8 cellular contexts compared by ENCODE assay signal in the genomic region with DNA sequence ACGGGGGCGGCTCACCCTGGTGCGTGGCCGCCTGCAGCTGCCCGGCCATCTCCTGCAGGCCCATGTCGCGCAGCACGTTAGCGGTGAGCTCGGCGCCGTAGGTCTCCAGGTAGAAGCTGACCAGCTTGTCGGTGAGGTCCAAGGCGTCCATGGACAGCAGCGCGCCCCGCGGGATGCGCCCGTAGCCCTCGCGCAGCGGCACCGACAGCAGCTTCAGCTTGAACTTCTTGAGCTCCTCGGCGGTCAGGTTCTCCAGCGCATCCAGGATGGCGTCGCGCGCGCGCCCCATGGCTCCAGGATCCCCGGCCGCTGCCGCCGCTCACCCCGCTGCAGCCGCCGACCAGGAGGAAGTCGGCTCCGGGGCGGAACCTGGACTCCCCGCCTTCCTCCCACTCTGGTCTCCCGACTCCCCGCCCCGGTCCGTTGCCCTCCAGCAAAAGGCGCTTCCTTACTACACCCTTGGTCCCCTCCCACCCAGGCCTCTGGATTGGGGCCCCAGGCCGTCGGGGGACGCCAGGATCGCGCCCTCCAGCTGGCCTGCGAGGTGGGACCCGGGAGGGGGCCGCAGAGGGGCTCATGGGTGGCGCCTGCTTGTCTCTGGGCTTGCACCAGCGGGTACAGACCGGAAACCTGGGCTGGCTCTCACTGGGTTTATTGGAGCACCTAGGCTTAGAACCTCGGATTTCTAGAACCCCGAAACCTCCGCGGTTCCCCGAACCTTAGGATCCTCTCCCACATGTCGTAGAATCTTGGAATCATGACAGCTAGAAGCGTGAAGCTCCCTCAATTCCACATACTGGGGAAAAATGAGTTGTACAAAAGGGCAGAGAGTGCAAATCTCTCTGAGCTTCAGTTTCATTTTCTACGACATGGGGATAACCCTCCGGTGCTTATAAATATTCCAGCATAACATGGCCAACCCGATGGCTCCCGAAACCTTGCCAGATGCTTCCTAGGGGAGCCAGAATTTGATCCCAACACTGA. TPM values are rescaled to one million over a fixed set of nuclear protein-coding genes. Genes with fewer than 3 reads are reported as not detected.
DNase-seq lines count a peak whose midpoint lies in the region; ATAC-seq and TF ChIP-seq lines count a peak whose summit lies in the region.

A gene (minus strand): TSS at position 359 of the 984 bp plus-strand sequence. CDS start 70 bp downstream, at position 289.

- peak within 1 kb of the TSS; percentile 48 for H3K4me3 ChIP-seq in SU-DHL-6 (ENCODE audit: insufficient read depth, low read length, poor library complexity, severe bottlenecking)
- H3K4me3 ChIP-seq in endodermal cell (ENCODE audit: low read length) = peak within 1 kb of the TSS; percentile 49
- peak within 1 kb of the TSS; percentile 66 to 97 (median 88) for H3K4me3 ChIP-seq in upper lobe of left lung

- H4K20me1 ChIP-seq in SU-DHL-6 (ENCODE audit: low read depth, low read length) = no peaks in the 10 kb centered on the region

- no peaks in the 10 kb centered on the region for H3K9me3 Mint-ChIP-seq in endodermal cell

- H3K4me2 ChIP-seq in SU-DHL-6 (ENCODE audit: low read depth, low read length, poor library complexity, severe bottlenecking) = peak within 1 kb of the TSS; percentile 61

- H3K4me1 ChIP-seq in endodermal cell (ENCODE audit: control insufficient read depth, insufficient read depth, low read length) (no peaks in the 10 kb centered on the region), upper lobe of left lung (peaks cover 10 to 32% (median 18%) of the 10 kb centered on the region in 4 donors)

- H3K36me3 ChIP-seq in SU-DHL-6 (ENCODE audit: low read length) (no peaks in the 10 kb centered on the region), endodermal cell (ENCODE audit: control insufficient read depth, insufficient read depth, low read length) (peaks cover 20% of the 10 kb centered on the region), upper lobe of left lung (peaks cover 0 to 7% (median 0%) of the 10 kb centered on the region in 4 donors)

- 32 to 33% methylated on average over 42 to 71 of the region's 71 CpGs for WGBS in endodermal cell (ENCODE audit: insufficient coverage in 1 of 2, insufficient read length in 1 of 2), 2 experiments
- WGBS in upper lobe of left lung, 2 donors = 6 to 11% methylated on average over 22 to 46 of the region's 71 CpGs

- no peak for TF ChIP-seq CTCF in SU-DHL-6 (IDR thresholded peaks at IDR 0.05; ENCODE audit: insufficient read depth, low read length, poor library complexity, severe bottlenecking)
- no peak for TF ChIP-seq CTCF in endodermal cell (conservative IDR thresholded peaks at IDR 0.05)
- no peak for TF ChIP-seq CTCF in upper lobe of left lung (IDR thresholded peaks at IDR 0.05)

- TF ChIP-seq EP300 in upper lobe of left lung (IDR thresholded peaks at IDR 0.05) = no peak

- ATAC-seq in HG03045 (IDR thresholded peaks at IDR 0.05; ENCODE audit: unreplicated experiment) (peak; percentile 36), upper lobe of left lung (ENCODE audit: low FRiP score in 2 of 2) (peak; percentile 79 to 88), HG03457 (IDR thresholded peaks at IDR 0.05; ENCODE audit: unreplicated experiment) (no peak)

- peak in 1 of 4 donors; percentile 63 for TF ChIP-seq POLR2A in upper lobe of left lung (IDR thresholded peaks at IDR 0.05)

- peak within 1 kb of the TSS; percentile 68 for H3K27ac Mint-ChIP-seq in endodermal cell

- no peak within 1 kb of the TSS for H3K27ac ChIP-seq in SU-DHL-6 (ENCODE audit: low read depth, low read length)
- no peak within 1 kb of the TSS for H3K27ac ChIP-seq in endodermal cell (ENCODE audit: low read depth, low read length)
- H3K27ac ChIP-seq in upper lobe of left lung = peak within 1 kb of the TSS; percentile 73 to 90 (median 88)

- no peaks in the 10 kb centered on the region for H3K9me2 ChIP-seq in SU-DHL-6 (replicated peaks; ENCODE audit: insufficient read depth, low read length)

- peak; percentile 51 for DNase-seq in activated CD4-positive, alpha-beta T cell treated with anti-CD3 and anti-CD28 coated beads for 48 hours
- no peak for DNase-seq in activated CD4-positive, alpha-beta T cell treated with anti-CD3 and anti-CD28 coated beads for 4 hours
- peak; percentile 83 for DNase-seq in endodermal cell
- DNase-seq in mesenteric fat pad (ENCODE audit: low spot score) = peak; percentile 92
- DNase-seq in upper lobe of left lung = peak; percentile 81 to 93

- no peaks in the 10 kb centered on the region for H3K79me2 ChIP-seq in SU-DHL-6 (ENCODE audit: insufficient read depth, low read length)

- H3K27me3 ChIP-seq in SU-DHL-6 (ENCODE audit: low read length) (no peaks in the 10 kb centered on the region), endodermal cell (ENCODE audit: control insufficient read depth, insufficient read depth, low read length, poor library complexity, severe bottlenecking) (peaks cover 26% of the 10 kb centered on the region), upper lobe of left lung (no peaks in the 10 kb centered on the region)

- peak within 1 kb of the TSS; percentile 45 for H2AFZ ChIP-seq in SU-DHL-6 (ENCODE audit: low read depth, low read length, severe bottlenecking)

- peaks cover 36% of the 10 kb centered on the region for H3K27me3 Mint-ChIP-seq in endodermal cell (ENCODE audit: insufficient read depth)

- H3K4me1 Mint-ChIP-seq in endodermal cell = peaks cover 8% of the 10 kb centered on the region

- peak within 1 kb of the TSS; percentile 78 for H3K4me3 Mint-ChIP-seq in endodermal cell

- H3K36me3 Mint-ChIP-seq in endodermal cell (ENCODE audit: low read depth) = peaks cover 10% of the 10 kb centered on the region

- H3K9ac ChIP-seq in SU-DHL-6 (ENCODE audit: low read length) (peak within 1 kb of the TSS; percentile 53), endodermal cell (ENCODE audit: extremely low read depth, low read length, poor library complexity, severe bottlenecking) (no peak within 1 kb of the TSS)

- no peaks in the 10 kb centered on the region for H3K9me3 ChIP-seq in SU-DHL-6 (ENCODE audit: insufficient read depth, low read length)
- H3K9me3 ChIP-seq in endodermal cell (ENCODE audit: control insufficient read depth, low read length) = no peaks in the 10 kb centered on the region
- H3K9me3 ChIP-seq in upper lobe of left lung = no peaks in the 10 kb centered on the region

- peaks cover 32% of the 10 kb centered on the region for H3F3A ChIP-seq in SU-DHL-6 (ENCODE audit: insufficient read depth)

RNA-seq across cellular contexts. Expression of the gene that starts here (rescaled TPM):
- total RNA-seq in endodermal cell (10 to 100 TPM; 26.3 to 29.8 TPM), mesenteric fat pad (22.4 TPM), upper lobe of left lung (100 to 1,000 TPM in 1 of 6 donors, 10 to 100 TPM in 5; 44.0 to 103 (median 83.7) TPM)
- polyA plus RNA-seq in endodermal cell (2013, experiment 1 of 2) = 1.1 TPM
- 0.99 TPM for polyA plus RNA-seq in endodermal cell (2013, experiment 2 of 2)

Comparison
In these comparisons a context has a peak if more than half of its experiments do, and no peak if none do; other contexts are left out.
1. DNase-seq: peak in activated CD4-positive, alpha-beta T cell treated with anti-CD3 and anti-CD28 coated beads for 48 hours (single experiment), endodermal cell (single experiment), mesenteric fat pad (single experiment) and upper lobe of left lung (2 of 2); none in activated CD4-positive, alpha-beta T cell treated with anti-CD3 and anti-CD28 coated beads for 4 hours (0 of 2).
2. H3K27ac ChIP-seq: peak in upper lobe of left lung (4 of 4); none in SU-DHL-6 (single experiment) and endodermal cell (single experiment).
3. Peak in every context shown above with its lines, with median percentiles within 50 percentile points of each other: H3K4me3 ChIP-seq.